In genomic region chrX:136271300-136271699, GRCh38 we compare ENCODE assay signal across 14 cellular contexts. TPM values are rescaled to one million over a fixed set of nuclear protein-coding genes. Genes with fewer than 3 reads are reported as not detected.
DNase-seq lines count a peak whose midpoint lies in the region; ATAC-seq and TF ChIP-seq lines count a peak whose summit lies in the region.
"Had no signal": no experiment of that assay in that cellular context is flagged by ENCODE, and none has a peak within 500 bp of the region (broad histone marks: within the 10 kb centered on the region; RNA-seq: fewer than 3 reads in every experiment).

No MANE protein-coding gene starts in this region.

- peaks cover 34 to 90% (median 77%) of the 10 kb centered on the region in 11 experiments for H3K27me3 ChIP-seq in BLaER1 treated with 17β-estradiol and CSF1 and Interleukin-3, amounts not matched to agents 10 nM and 100 nM
- H3K27me3 ChIP-seq: hepatocyte had no signal

- H3K4me3 ChIP-seq in BLaER1 treated with 17β-estradiol and CSF1 and Interleukin-3, amounts not matched to agents 10 nM and 100 nM, result no peak overlapping the region
- peak overlapping the region; percentile 26 for H3K4me3 ChIP-seq in OCI-LY7 (ENCODE audit: low read depth, low read length, poor library complexity, severe bottlenecking)
- H3K4me3 ChIP-seq: hepatocyte had no signal

- no peak overlapping the region for H3K27ac Mint-ChIP-seq in WTC11
- H3K27ac Mint-ChIP-seq: activated CD4-positive, alpha-beta memory T cell treated with anti-CD3 and anti-CD28 coated beads for 36 hours; H9; T-helper 2 cell treated with Interferon-gamma antibody and Interleukin-4, amounts not matched to agents 5 μg/mL and 100 μg/mL, for 36 hours had no signal

- POLR2A ChIA-PET in OCI-LY7 (lab: Charles Lee) (interaction anchor here (0.6 to 0.8 kb wide), 2 partner anchors 24 to 294 kb away, joined by 3 read pairs; no protein-coding TSS in a partner anchor), GM10248 (lab: Yijun Ruan, JAX) (no interaction called here), WTC11 (lab: Charles Lee) (no interaction called here)

- peak overlapping the region; percentile 86; the same call in 1 of the 2 replicates for H2AFZ ChIP-seq in OCI-LY7 (ENCODE audit: low read length)
- H2AFZ ChIP-seq: hepatocyte had no signal

- no peaks in the 10 kb centered on the region; a peak in 2 of 22 replicates for H4K20me1 ChIP-seq in BLaER1 treated with 17β-estradiol and CSF1 and Interleukin-3, amounts not matched to agents 10 nM and 100 nM
- no peaks in the 10 kb centered on the region for H4K20me1 ChIP-seq in OCI-LY7 (ENCODE audit: insufficient read depth, low read length)

- H3K9me3 Mint-ChIP-seq in WTC11, result no peaks in the 10 kb centered on the region
- H3K9me3 Mint-ChIP-seq: activated CD4-positive, alpha-beta memory T cell treated with anti-CD3 and anti-CD28 coated beads for 36 hours; T-helper 2 cell treated with Interferon-gamma antibody and Interleukin-4, amounts not matched to agents 5 μg/mL and 100 μg/mL, for 36 hours had no signal

- no peak overlapping the region for H3K9ac ChIP-seq in BLaER1 treated with 17β-estradiol and CSF1 and Interleukin-3, amounts not matched to agents 10 nM and 100 nM

- no TSS peak for BruUV-seq in OCI-LY7 (replicated peaks; lab: Mats Ljungman, UMichigan)

- TF ChIP-seq CTCF in OCI-LY7 (conservative IDR thresholded peaks at IDR 0.05; ENCODE audit: low read length), result no peak
- TF ChIP-seq CTCF in GM10248 (IDR thresholded peaks at IDR 0.05; ENCODE audit: control extremely low read depth, extremely low read depth, low read depth, missing control alignments), result no peak
- no peak for TF ChIP-seq CTCF in WTC11 (IDR thresholded peaks at IDR 0.05)

- DNase-seq in OCI-LY7 (ENCODE audit: low spot score) (peak; percentile 49), superior temporal gyrus (ENCODE audit: extremely low spot score) (no peak), GM10248 (ENCODE audit: extremely low spot score) (no peak), WTC11 (ENCODE audit: low spot score) (no peak)
- DNase-seq: activated CD4-positive, alpha-beta memory T cell treated with anti-CD3 and anti-CD28 coated beads for 36 hours; erythroblast; H9; NCI-H524 had no signal

- ATAC-seq in GM19438 (IDR thresholded peaks at IDR 0.05; ENCODE audit: low read depth, unreplicated experiment) (peak; percentile 54), HG03354 (IDR thresholded peaks at IDR 0.05; ENCODE audit: poor library complexity, severe bottlenecking, unreplicated experiment) (peak; percentile 64), WTC11 (no peak), HG02870 (IDR thresholded peaks at IDR 0.05; ENCODE audit: unreplicated experiment) (no peak)

- intact Hi-C loops in OCI-LY7 (cut with micrococcal nuclease; ENCODE audit: unreplicated experiment), result loop anchor here (10.0 kb wide), 1 partner anchor 224 kb away; the partner anchor contains the start of gene HTATSF1

- H3K27ac ChIP-seq in BLaER1 treated with 17β-estradiol and CSF1 and Interleukin-3, amounts not matched to agents 10 nM and 100 nM, result peak overlapping the region in 5 of 11 experiments; percentile 20 to 52 (median 26); a peak in 6 of 22 replicates
- H3K27ac ChIP-seq in OCI-LY7 (ENCODE audit: low read depth, low read length, poor library complexity, severe bottlenecking), result peak overlapping the region; percentile 43
- H3K27ac ChIP-seq: hepatocyte had no signal

- H3K4me2 ChIP-seq in BLaER1 treated with 17β-estradiol and CSF1 and Interleukin-3, amounts not matched to agents 10 nM and 100 nM, result peak overlapping the region; percentile 16 to 52 (median 46); a peak in 17 of 22 replicates
- H3K4me2 ChIP-seq in OCI-LY7 (ENCODE audit: low read length), result peak overlapping the region; percentile 51
- H3K4me2 ChIP-seq: hepatocyte had no signal

- H3K79me2 ChIP-seq in OCI-LY7 (ENCODE audit: insufficient read depth, low read depth, low read length), result no peaks in the 10 kb centered on the region
- H3K79me2 ChIP-seq: hepatocyte had no signal

- no peaks in the 10 kb centered on the region for H3K9me2 ChIP-seq in OCI-LY7 (ENCODE audit: insufficient read depth, low read length)

- peaks cover 18 to 38% (median 25%) of the 10 kb centered on the region in 10 experiments for H3K4me1 ChIP-seq in BLaER1 treated with 17β-estradiol and CSF1 and Interleukin-3, amounts not matched to agents 10 nM and 100 nM
- H3K4me1 ChIP-seq in OCI-LY7 (ENCODE audit: insufficient read depth, low read length, poor library complexity, severe bottlenecking), result peaks cover 33% of the 10 kb centered on the region

- H3K36me3 ChIP-seq in BLaER1 treated with 17β-estradiol and CSF1 and Interleukin-3, amounts not matched to agents 10 nM and 100 nM, result no peaks in the 10 kb centered on the region
- H3K36me3 ChIP-seq in OCI-LY7 (ENCODE audit: insufficient read depth, low read length), result no peaks in the 10 kb centered on the region

- CTCF ChIA-PET in OCI-LY7 (lab: Charles Lee; ENCODE audit: unreplicated experiment), result no interaction called here
- CTCF ChIA-PET in GM10248 (lab: Yijun Ruan, JAX), result interaction anchor here (2.0 kb wide), 1 partner anchor 243 kb away, joined by 11 read pairs; no protein-coding TSS in a partner anchor
- CTCF ChIA-PET in WTC11 (lab: Charles Lee), result no interaction called here

- no peaks in the 10 kb centered on the region for H3K4me1 Mint-ChIP-seq in WTC11
- H3K4me1 Mint-ChIP-seq: H9 had no signal

- H3K4me3 Mint-ChIP-seq in WTC11, result no peak overlapping the region
- H3K4me3 Mint-ChIP-seq: activated CD4-positive, alpha-beta memory T cell treated with anti-CD3 and anti-CD28 coated beads for 36 hours; H9; T-helper 2 cell treated with Interferon-gamma antibody and Interleukin-4, amounts not matched to agents 5 μg/mL and 100 μg/mL, for 36 hours had no signal

- H3K27me3 Mint-ChIP-seq in WTC11 (ENCODE audit: low read depth), result no peaks in the 10 kb centered on the region
- H3K27me3 Mint-ChIP-seq: activated CD4-positive, alpha-beta memory T cell treated with anti-CD3 and anti-CD28 coated beads for 36 hours had no signal

- H3K36me3 Mint-ChIP-seq in WTC11, result no peaks in the 10 kb centered on the region
- H3K36me3 Mint-ChIP-seq: activated CD4-positive, alpha-beta memory T cell treated with anti-CD3 and anti-CD28 coated beads for 36 hours had no signal

- H3K9me3 ChIP-seq in BLaER1 treated with 17β-estradiol and CSF1 and Interleukin-3, amounts not matched to agents 10 nM and 100 nM (replicated peaks in 1 of 11), result no peaks in the 10 kb centered on the region
- no peaks in the 10 kb centered on the region for H3K9me3 ChIP-seq in OCI-LY7 (ENCODE audit: low read length)

TF ChIP-seq in WTC11, 78 proteins besides CTCF, POLR2A, EP300 and RAD21:
- TF ChIP-seq ETV6 (CRISPR knock-in tag; IDR thresholded peaks at IDR 0.05) (no peak), SMAD4 (CRISPR knock-in tag; IDR thresholded peaks at IDR 0.05) (no peak)

RNA-seq across cellular contexts. Expression of gene MAP7D3, which starts 20.1 kb away (rescaled TPM):
- total RNA-seq in OCI-LY7 (2014; rRNA removed; shearing (Covaris generic)), result 7.7 and 11.9 TPM in 2 replicates
- total RNA-seq in OCI-LY7 (2022) (15.6 and 16.5 TPM in 2 replicates), WTC11 (2021) (12.3 to 12.4 TPM (median 12.4 TPM) in 3 replicates)

RNA-seq across cellular contexts. Expression of gene ADGRG4, which starts 29.5 kb away (rescaled TPM):
- total RNA-seq in OCI-LY7 (2014; rRNA removed; shearing (Covaris generic)), result not detected in 2 replicates
- total RNA-seq in OCI-LY7 (2022) (not detected in 2 replicates), WTC11 (2021) (not detected in 3 replicates)
- total RNA-seq: activated CD4-positive, alpha-beta memory T cell treated with anti-CD3 and anti-CD28 coated beads for 36 hours; H9 had no signal

Comparison
In these comparisons a context has a peak if more than half of its experiments do, and no peak if none do; other contexts are left out.
1. ATAC-seq: peak in GM19438 (single experiment) and HG03354 (single experiment); none in WTC11 (single experiment) and HG02870 (single experiment).